ENCODE assay signal across 12 cellular contexts in genomic region chr2:14288016-14288415, GRCh38.
DNase-seq lines count a peak whose midpoint lies in the region; TF ChIP-seq lines count a peak whose summit lies in the region.
"Had no signal": no experiment of that assay in that cellular context is flagged by ENCODE, and none has a peak within 500 bp of the region (broad histone marks: within the 10 kb centered on the region; RNA-seq: fewer than 3 reads in every experiment).

No MANE protein-coding gene starts in this region.

- no peak overlapping the region for H3K4me3 ChIP-seq in suprapubic skin
- H3K4me3 ChIP-seq: lower lobe of right lung had no signal

- H3K4me1 ChIP-seq in suprapubic skin, result peaks cover 14% of the 10 kb centered on the region
- H3K4me1 ChIP-seq: lower lobe of right lung had no signal

- no peaks in the 10 kb centered on the region for H3K9me3 ChIP-seq in suprapubic skin
- H3K9me3 ChIP-seq: lower lobe of right lung had no signal

- H3K27ac ChIP-seq in suprapubic skin, result peak overlapping the region; percentile 69
- H3K27ac ChIP-seq: lower lobe of right lung had no signal

- H3K27me3 ChIP-seq in suprapubic skin, result no peaks in the 10 kb centered on the region

- no peaks in the 10 kb centered on the region for H3K36me3 ChIP-seq in suprapubic skin
- H3K36me3 ChIP-seq: lower lobe of right lung had no signal

- TF ChIP-seq CTCF in suprapubic skin (IDR thresholded peaks at IDR 0.05), result peak in 1 of 2 donors; percentile 28

- WGBS in suprapubic skin, result 34% methylated on average over 2 of the region's 3 CpGs

- peak; percentile 95 for DNase-seq in HPDE6-E6E7 (ENCODE audit: extremely low spot score)
- peak; percentile 98 for DNase-seq in NCI-H345 treated with DMSO at 0.1 percent for 48 hours (lab: John Stamatoyannopoulos, UW; ENCODE audit: unreplicated experiment)
- peak; percentile 48 for DNase-seq in ecto neural progenitor cell (ENCODE audit: low spot score)
- DNase-seq in suprapubic skin (ENCODE audit: low spot score in 2 of 2), result peak in 1 of 2 donors; percentile 59
- no peak for DNase-seq in NCI-H82 treated with DMSO at 0.1 percent for 48 hours (lab: John Stamatoyannopoulos, UW; ENCODE audit: unreplicated experiment)
- DNase-seq in GM19238 (ENCODE audit: insufficient read length, low spot score), result no peak
- no peak for DNase-seq in activated CD4-positive, CD25-positive, alpha-beta regulatory T cell (lab: John Stamatoyannopoulos, UW)
- DNase-seq: activated naive CD4-positive, alpha-beta T cell treated with anti-CD3 and anti-CD28 coated beads, Interleukin-2, amount 50 U/mL, for 16 hours; CD8-positive, alpha-beta memory T cell; lower lobe of right lung; NCI-H2081 treated with DMSO at 0.1 percent for 48 hours; RPMI8226 had no signal

- TF ChIP-seq EP300 in suprapubic skin (IDR thresholded peaks at IDR 0.05), result no peak

- TF ChIP-seq POLR2A in suprapubic skin (IDR thresholded peaks at IDR 0.05), result no peak

Comparison
In these comparisons a context has a peak if more than half of its experiments do, and no peak if none do; other contexts are left out.
1. DNase-seq: peak in HPDE6-E6E7 (single experiment), NCI-H345 treated with DMSO at 0.1 percent for 48 hours (single experiment) and ecto neural progenitor cell (single experiment); none in NCI-H82 treated with DMSO at 0.1 percent for 48 hours (single experiment), GM19238 (single experiment) and activated CD4-positive, CD25-positive, alpha-beta regulatory T cell (0 of 4).